ENCODE assay signal across 8 cellular contexts in genomic region chr5:95822408-95823240, GRCh38. TPM values are rescaled to one million over a fixed set of nuclear protein-coding genes. Genes with fewer than 3 reads are reported as not detected.
DNase-seq lines count a peak whose midpoint lies in the region; ATAC-seq and TF ChIP-seq lines count a peak whose summit lies in the region.

A gene with protein sequence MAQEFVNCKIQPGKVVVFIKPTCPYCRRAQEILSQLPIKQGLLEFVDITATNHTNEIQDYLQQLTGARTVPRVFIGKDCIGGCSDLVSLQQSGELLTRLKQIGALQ (minus strand): TSS chr5:95822726. CDS start chr5:95822662, 64 bp downstream.

- no peaks in the 10 kb centered on the region for H3K27me3 ChIP-seq in adrenal gland
- H3K27me3 ChIP-seq in osteoblast (ENCODE audit: insufficient read depth, low read length) = no peaks in the 10 kb centered on the region

- H3K9me3 ChIP-seq in adrenal gland (replicated peaks in 1 of 3) (no peaks in the 10 kb centered on the region), osteoblast (ENCODE audit: low read depth, low read length) (no peaks in the 10 kb centered on the region)

- H3K27ac ChIP-seq in adrenal gland (peak within 1 kb of the TSS; percentile 70 to 97 (median 95)), osteoblast (ENCODE audit: low read depth, low read length) (peak within 1 kb of the TSS; percentile 98)

- WGBS in adrenal gland, 4 donors = 0 to 2% (median 0%) methylated on average over 8 to 14 of the region's 14 CpGs

- H4K20me1 ChIP-seq in osteoblast (ENCODE audit: insufficient read depth, low read length) = peaks cover 12% of the 10 kb centered on the region

- H3K36me3 ChIP-seq in adrenal gland (replicated peaks in 1 of 2) = no peaks in the 10 kb centered on the region
- H3K36me3 ChIP-seq in osteoblast (ENCODE audit: insufficient read depth, low read length) = no peaks in the 10 kb centered on the region

- TF ChIP-seq CTCF in adrenal gland (IDR thresholded peaks at IDR 0.05) = no peak
- no peak for TF ChIP-seq CTCF in osteoblast (IDR thresholded peaks at IDR 0.05; ENCODE audit: extremely low read depth, low read depth, low read length)

- H3K4me2 ChIP-seq in osteoblast (ENCODE audit: insufficient read depth, low read length) = peak within 1 kb of the TSS; percentile 98

- TF ChIP-seq POLR2A in Raji (IDR thresholded peaks at IDR 0.05; ENCODE audit: insufficient read depth, low read depth, low read length) = peak; percentile 95
- peak; percentile 79 to 81 for TF ChIP-seq POLR2A in adrenal gland (IDR thresholded peaks at IDR 0.05)

- peaks cover 48% of the 10 kb centered on the region for H3K79me2 ChIP-seq in osteoblast (ENCODE audit: insufficient read depth, low read length)

- ATAC-seq in GM19467 (IDR thresholded peaks at IDR 0.05; ENCODE audit: unreplicated experiment) (peak; percentile 45), Right ventricle myocardium superior (ENCODE audit: poor library complexity) (peak; percentile 82)

- DNase-seq in Daoy (ENCODE audit: low read depth) (peak; percentile 72), HPDE6-E6E7 (ENCODE audit: extremely low spot score) (peak; percentile 86), adrenal gland (peak; percentile 73 to 88 (median 84)), Right ventricle myocardium superior (peak; percentile 76), osteoblast (ENCODE audit: insufficient read length, low spot score, missing footprints) (peak; percentile 88), NCI-H1048 (lab: John Stamatoyannopoulos, UW) (no peak)

- peak within 1 kb of the TSS; percentile 66 to 90 (median 72) for H3K4me3 ChIP-seq in adrenal gland
- peak within 1 kb of the TSS; percentile 82 for H3K4me3 ChIP-seq in osteoblast (ENCODE audit: insufficient read depth, low read length)

- H3K4me1 ChIP-seq in adrenal gland (replicated peaks in 1 of 2) = peaks cover 51 to 62% of the 10 kb centered on the region in 2 donors
- peaks cover 53% of the 10 kb centered on the region for H3K4me1 ChIP-seq in osteoblast (ENCODE audit: insufficient read depth, low read length)

- intact Hi-C loops in adrenal gland (cut with DNase I) (no loop called here), Right ventricle myocardium superior (cut with DNase I) (no loop called here)

- H2AFZ ChIP-seq in osteoblast (ENCODE audit: low read length) = peak within 1 kb of the TSS; percentile 75

RNA-seq across cellular contexts. Expression of the gene that starts here (rescaled TPM):
- 7.1 and 8.3 TPM in 2 replicates for total RNA-seq in Daoy (2014; rRNA removed; shearing (Covaris generic))
- total RNA-seq in adrenal gland (100 to 1,000 TPM in 6 of 8 donors, 10 to 100 TPM in 2; 68.1 to 236 (median 136) TPM), Right ventricle myocardium superior (104 TPM), osteoblast (59.0 and 77.2 TPM in 2 replicates)
- 100 to 1,000 TPM in 1 of 3 donors, 10 to 100 TPM in 2; 84.8 to 279 (median 85.2) TPM for polyA plus RNA-seq in adrenal gland
